Comparison of ENCODE assay signal across 8 cellular contexts in genomic region chr19:55654833-55655647, GRCh38. TPM values are rescaled to one million over a fixed set of nuclear protein-coding genes. Genes with fewer than 3 reads are reported as not detected.
DNase-seq lines count a peak whose midpoint lies in the region; ATAC-seq, FAIRE-seq and TF ChIP-seq lines count a peak whose summit lies in the region.

TSS of gene U2AF2 (plus strand) at chr19:55655035. CDS start at chr19:55655105, 70 bp downstream.

- TF ChIP-seq POLR2A in GM12892 (IDR thresholded peaks at IDR 0.05; ENCODE audit: low read depth, low read length) = peak; percentile 79

- peak within 1 kb of the TSS; percentile 96 for H3K27ac Mint-ChIP-seq in T-helper 1 cell treated with Interleukin-12 subunit alpha and Interleukin-12 subunit beta and Interleukin-4 antibody, amounts not matched to agents 30 μg/mL and 1 μg/mL, for 36 hours

- H3K36me3 Mint-ChIP-seq in T-helper 1 cell treated with Interleukin-12 subunit alpha and Interleukin-12 subunit beta and Interleukin-4 antibody, amounts not matched to agents 30 μg/mL and 1 μg/mL, for 36 hours (ENCODE audit: low read depth) = peaks cover 23% of the 10 kb centered on the region

- intact Hi-C loops in left ventricle myocardium superior (cut with micrococcal nuclease) = no loop called here

- H3K4me3 Mint-ChIP-seq in T-helper 1 cell treated with Interleukin-12 subunit alpha and Interleukin-12 subunit beta and Interleukin-4 antibody, amounts not matched to agents 30 μg/mL and 1 μg/mL, for 36 hours = peak within 1 kb of the TSS; percentile 95

- no peaks in the 10 kb centered on the region for H3K27me3 Mint-ChIP-seq in T-helper 1 cell treated with Interleukin-12 subunit alpha and Interleukin-12 subunit beta and Interleukin-4 antibody, amounts not matched to agents 30 μg/mL and 1 μg/mL, for 36 hours (ENCODE audit: low read depth)

- DNase-seq in GM12892 (ENCODE audit: insufficient read length) = peak; percentile 80
- DNase-seq in NCI-H1417 (lab: John Stamatoyannopoulos, UW) = peak; percentile 91 to 98 (median 95)
- peak; percentile 93 for DNase-seq in amniotic stem cell (lab: John Stamatoyannopoulos, UW)
- peak; percentile 98 for DNase-seq in left ventricle myocardium superior
- DNase-seq in pulmonary artery endothelial cell (ENCODE audit: low read depth, low spot score) = peak; percentile 66
- peak; percentile 95 for DNase-seq in urothelium cell line (ENCODE audit: low spot score)

- no peaks in the 10 kb centered on the region for H3K9me3 Mint-ChIP-seq in T-helper 1 cell treated with Interleukin-12 subunit alpha and Interleukin-12 subunit beta and Interleukin-4 antibody, amounts not matched to agents 30 μg/mL and 1 μg/mL, for 36 hours

- H3K4me1 Mint-ChIP-seq in T-helper 1 cell treated with Interleukin-12 subunit alpha and Interleukin-12 subunit beta and Interleukin-4 antibody, amounts not matched to agents 30 μg/mL and 1 μg/mL, for 36 hours (ENCODE audit: low read depth) = peaks cover 24% of the 10 kb centered on the region

- peak; percentile 43 for ATAC-seq in HG02759 (IDR thresholded peaks at IDR 0.05; ENCODE audit: unreplicated experiment)
- ATAC-seq in left ventricle myocardium superior = peak; percentile 64

- FAIRE-seq in GM12892 (lab: Jason Lieb, UNC) = no peak
- FAIRE-seq in urothelium cell line (lab: Jason Lieb, UNC) = peak; percentile 66

RNA-seq across cellular contexts. Expression of gene U2AF2, which starts in this region (rescaled TPM):
- 137 TPM for polyA plus RNA-seq in GM12892 (2012; ENCODE audit: missing spikeins)
- total RNA-seq in left ventricle myocardium superior (79.9 TPM), pulmonary artery endothelial cell (165 and 185 TPM in 2 replicates)

Comparison
In these comparisons a context has a peak if more than half of its experiments do, and no peak if none do; other contexts are left out.
1. Peak in every context shown above with its lines: DNase-seq and ATAC-seq.